ENCODE assay signal across 8 cellular contexts in genomic region chr3:58584690-58585004, GRCh38.
A peak's percentile ranks its signal among the peaks of the same experiment; 100 is the strongest.
DNase-seq lines count a peak whose midpoint lies in the region; ATAC-seq and TF ChIP-seq lines count a peak whose summit lies in the region.

No MANE protein-coding gene starts in this region.

- H3K9me3 ChIP-seq in RWPE2 (ENCODE audit: severe bottlenecking), result no peaks in the 10 kb centered on the region

- TF ChIP-seq CTCF in GM12865 (IDR thresholded peaks at IDR 0.05; ENCODE audit: insufficient read depth, low read depth, low read length, missing control alignments) (no peak), RWPE2 (IDR thresholded peaks at IDR 0.05; ENCODE audit: poor library complexity, severe bottlenecking) (no peak), retinal pigment epithelial cell (conservative IDR thresholded peaks at IDR 0.05; ENCODE audit: low read depth, low read length) (no peak)

- H3K27ac ChIP-seq in RWPE2 (ENCODE audit: poor library complexity, severe bottlenecking), result no peak overlapping the region

- ATAC-seq in RWPE2 (ENCODE audit: low read depth) (no peak), HG02588 (IDR thresholded peaks at IDR 0.05; ENCODE audit: unreplicated experiment) (no peak), HG03342 (IDR thresholded peaks at IDR 0.05; ENCODE audit: unreplicated experiment) (no peak)

- H3K4me3 ChIP-seq in GM12865 (ENCODE audit: low read depth, low read length) (peak overlapping the region; percentile 47), RWPE2 (ENCODE audit: severe bottlenecking) (peak overlapping the region; percentile 31), retinal pigment epithelial cell (ENCODE audit: low read length) (peak overlapping the region; percentile 59)

- no peak for DNase-seq in GM12865 (ENCODE audit: low read depth)
- DNase-seq in RWPE2 (ENCODE audit: low spot score), result no peak
- DNase-seq in fibroblast of gingiva (ENCODE audit: low read depth), result peak; percentile 46
- no peak for DNase-seq in retinal pigment epithelial cell (ENCODE audit: low read depth)
- no peak for DNase-seq in RPMI8226
- DNase-seq in nucleus accumbens (lab: John Stamatoyannopoulos, UW), result no peak

- no peaks in the 10 kb centered on the region for H3K4me1 ChIP-seq in RWPE2 (ENCODE audit: insufficient read depth, poor library complexity, severe bottlenecking)

- no peaks in the 10 kb centered on the region for H3K36me3 ChIP-seq in RWPE2 (ENCODE audit: low read depth)

- H3K27me3 ChIP-seq in RWPE2 (ENCODE audit: insufficient read depth, poor library complexity, severe bottlenecking), result peaks cover 26% of the 10 kb centered on the region
